Comparison of ENCODE assay signal across 16 cellular contexts in the genomic region with DNA sequence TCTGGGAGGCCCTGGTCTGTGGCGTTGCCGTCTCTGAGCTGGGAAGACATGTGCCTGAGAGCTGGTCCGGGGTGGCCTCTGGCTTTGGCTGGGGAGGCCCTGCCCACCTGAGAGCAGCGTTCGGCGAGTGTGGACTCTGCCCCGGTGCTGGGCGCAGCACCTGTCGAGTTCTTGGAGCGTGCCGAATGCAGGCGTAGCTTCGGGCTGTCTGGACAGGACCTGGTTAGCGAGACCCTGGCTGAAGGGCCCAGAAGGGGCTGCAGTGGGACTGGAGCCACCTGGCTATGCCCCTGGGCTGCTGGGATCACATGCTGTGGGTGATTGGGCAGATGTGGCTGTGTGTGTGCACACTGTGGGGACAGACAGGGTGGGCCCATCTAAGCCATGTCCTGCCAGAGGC. TPM values are rescaled to one million over a fixed set of nuclear protein-coding genes. Genes with fewer than 3 reads are reported as not detected.
A peak's percentile ranks its signal among the peaks of the same experiment; 100 is the strongest.
DNase-seq lines count a peak whose midpoint lies in the region; FAIRE-seq and TF ChIP-seq lines count a peak whose summit lies in the region.
"Had no signal": no experiment of that assay in that cellular context is flagged by ENCODE, and none has a peak within 500 bp of the region (broad histone marks: within the 10 kb centered on the region; RNA-seq: fewer than 3 reads in every experiment).

No MANE protein-coding gene starts in this region.

- no peaks in the 10 kb centered on the region for H3K9me2 ChIP-seq in Loucy (replicated peaks; ENCODE audit: low read depth, low read length)

- peaks cover 83% of the 10 kb centered on the region for H3K4me1 ChIP-seq in Loucy (ENCODE audit: insufficient read depth, low read length, poor library complexity, severe bottlenecking)
- H3K4me1 ChIP-seq in colonic mucosa = peaks cover 60% of the 10 kb centered on the region
- peaks cover 70 to 72% of the 10 kb centered on the region in 2 donors for H3K4me1 ChIP-seq in mucosa of rectum (ENCODE audit: control insufficient read depth in 2 of 2, insufficient read depth in 2 of 2, low read length in 2 of 2)
- H3K4me1 ChIP-seq in tibial nerve = peaks cover 3 to 100% (median 98%) of the 10 kb centered on the region in 4 donors

- H3K9ac ChIP-seq in Loucy (ENCODE audit: low read depth, low read length, poor library complexity, severe bottlenecking) = peak overlapping the region; percentile 84
- H3K9ac ChIP-seq in colonic mucosa (ENCODE audit: low read depth in 2 of 2, low read length in 2 of 2) = peak overlapping the region in 1 of 2 donors; percentile 74
- peak overlapping the region; percentile 38 to 65 for H3K9ac ChIP-seq in mucosa of rectum (ENCODE audit: low read depth in 1 of 2, low read length in 2 of 2)

- peaks cover 22% of the 10 kb centered on the region for H4K20me1 ChIP-seq in Loucy (ENCODE audit: insufficient read depth, low read length, poor library complexity, severe bottlenecking)

- no peak for FAIRE-seq in GM19239 (lab: Jason Lieb, UNC)

- no peaks in the 10 kb centered on the region for H3F3A ChIP-seq in Loucy (ENCODE audit: low read depth)

- peaks cover 93% of the 10 kb centered on the region for H3K79me2 ChIP-seq in Loucy (ENCODE audit: insufficient read depth, low read length)

- H2AFZ ChIP-seq in Loucy (ENCODE audit: low read length) = no peak overlapping the region

- WGBS in tibial nerve, 2 donors = 41 to 65% methylated on average over 2 to 14 of the region's 14 CpGs

- TF ChIP-seq EP300 in tibial nerve (IDR thresholded peaks at IDR 0.05) = no peak

- DNase-seq in colonic mucosa = peak; percentile 88
- no peak for DNase-seq in tibial nerve (ENCODE audit: low spot score in 2 of 2)
- DNase-seq in ACHN = no peak
- no peak for DNase-seq in GM19239 (ENCODE audit: insufficient read length, low spot score)
- no peak for DNase-seq in kidney glomerular epithelial cell (lab: John Stamatoyannopoulos, UW)
- DNase-seq: DMS79; dorsolateral prefrontal cortex; GOT3; head of caudate nucleus; islet precursor cell; NCI-H1048; NCI-H526 treated with DMSO at 0.1 percent for 48 hours; occipital lobe; stimulated activated CD4-positive, alpha-beta T cell treated with anti-CD3 and anti-CD28 coated beads, Interleukin-4, amount 100 ng/mL, for 1 hour had no signal

- TF ChIP-seq CTCF in Loucy (conservative IDR thresholded peaks at IDR 0.05; ENCODE audit: low read length) (no peak), colonic mucosa (IDR thresholded peaks at IDR 0.05) (no peak), tibial nerve (IDR thresholded peaks at IDR 0.05) (no peak)

- H3K27me3 ChIP-seq in Loucy (ENCODE audit: insufficient read depth, low read length, poor library complexity, severe bottlenecking) (no peaks in the 10 kb centered on the region), colonic mucosa (no peaks in the 10 kb centered on the region), mucosa of rectum (ENCODE audit: control insufficient read depth in 2 of 2, insufficient read depth in 2 of 2, low read length in 2 of 2) (no peaks in the 10 kb centered on the region), tibial nerve (no peaks in the 10 kb centered on the region)
- H3K27me3 ChIP-seq: dorsolateral prefrontal cortex had no signal

- no peak for TF ChIP-seq POLR2A in tibial nerve (IDR thresholded peaks at IDR 0.05)

- peak overlapping the region; percentile 50 for H3K27ac ChIP-seq in colonic mucosa
- H3K27ac ChIP-seq in mucosa of rectum (ENCODE audit: low read depth in 2 of 2, low read length in 2 of 2) = peak overlapping the region; percentile 80
- peak overlapping the region; percentile 47 to 96 (median 76) for H3K27ac ChIP-seq in tibial nerve

- H3K4me3 ChIP-seq in Loucy (ENCODE audit: low read length, poor library complexity, severe bottlenecking) (peak overlapping the region; percentile 81), colonic mucosa (no peak overlapping the region), mucosa of rectum (ENCODE audit: low read length in 2 of 2) (no peak overlapping the region), tibial nerve (no peak overlapping the region)
- H3K4me3 ChIP-seq: dorsolateral prefrontal cortex had no signal

- peak overlapping the region; percentile 96 for H3K4me2 ChIP-seq in Loucy (ENCODE audit: low read depth, low read length, poor library complexity, severe bottlenecking)

- intact Hi-C loops in colonic mucosa (cut with DNase I) = no loop called here

- in situ Hi-C loops in ACHN (cut with HindIII; ENCODE audit: low pct_ligation_motif_present, low pct_unique_long_range_greater_than_20kb, low sequenced_read_pairs) = no loop called here

- H3K9me3 ChIP-seq in Loucy (ENCODE audit: insufficient read depth, low read depth, low read length) (no peaks in the 10 kb centered on the region), colonic mucosa (no peaks in the 10 kb centered on the region), mucosa of rectum (ENCODE audit: control insufficient read depth in 2 of 2, low read length in 2 of 2) (no peaks in the 10 kb centered on the region), tibial nerve (no peaks in the 10 kb centered on the region)

- H3K36me3 ChIP-seq in Loucy (ENCODE audit: insufficient read depth, low read length) (no peaks in the 10 kb centered on the region), colonic mucosa (no peaks in the 10 kb centered on the region), mucosa of rectum (ENCODE audit: control insufficient read depth in 2 of 2, insufficient read depth in 2 of 2, low read length in 2 of 2) (no peaks in the 10 kb centered on the region), tibial nerve (no peaks in the 10 kb centered on the region)

RNA-seq across cellular contexts. Expression of a gene that starts 56.5 kb away (rescaled TPM):
- total RNA-seq in colonic mucosa (10 to 100 TPM; 68.2 to 72.0 TPM), tibial nerve (10 to 100 TPM; 53.5 to 61.5 (median 56.5) TPM)
